ENCODE assay signal across 1 cellular context in the genomic region with DNA sequence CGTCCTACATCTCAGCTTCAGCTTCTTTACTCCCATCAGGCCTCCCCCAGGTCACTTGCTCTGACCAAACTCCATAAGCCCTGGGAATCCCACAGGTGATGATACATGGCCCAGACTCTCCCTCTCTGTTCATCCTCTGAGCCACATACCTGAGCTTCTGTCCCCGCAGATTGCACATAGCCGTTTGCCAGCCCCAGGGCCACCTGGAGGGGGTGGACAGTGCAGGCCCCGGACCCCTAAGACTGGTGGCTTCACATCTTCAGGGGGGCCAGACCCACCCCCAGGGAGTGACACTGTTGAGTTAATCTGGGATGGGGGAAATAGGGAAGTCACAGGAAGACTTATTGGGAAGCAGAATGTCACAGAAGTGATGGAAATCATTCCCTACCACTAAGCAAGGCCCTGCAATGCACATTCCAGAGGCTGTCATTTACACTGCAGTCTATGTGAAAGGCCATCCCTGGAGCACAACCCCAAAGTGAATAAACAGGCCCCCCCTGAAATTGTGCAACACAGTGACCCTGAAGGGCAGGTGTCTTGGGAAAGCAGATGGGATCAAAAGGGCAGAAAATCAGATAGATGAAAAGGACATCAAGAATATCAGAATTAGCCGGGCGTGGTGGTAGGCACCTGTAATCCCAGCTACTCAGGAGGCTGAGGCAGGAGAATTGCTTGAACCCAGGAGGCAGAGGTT.
TF ChIP-seq lines count a peak whose summit lies in the region.

No MANE protein-coding gene starts in this region.

TF ChIP-seq in HepG2, 621 proteins besides CTCF, POLR2A, EP300 and RAD21 (continued from another document and continues in another):
- TF ChIP-seq, protein P1, sequence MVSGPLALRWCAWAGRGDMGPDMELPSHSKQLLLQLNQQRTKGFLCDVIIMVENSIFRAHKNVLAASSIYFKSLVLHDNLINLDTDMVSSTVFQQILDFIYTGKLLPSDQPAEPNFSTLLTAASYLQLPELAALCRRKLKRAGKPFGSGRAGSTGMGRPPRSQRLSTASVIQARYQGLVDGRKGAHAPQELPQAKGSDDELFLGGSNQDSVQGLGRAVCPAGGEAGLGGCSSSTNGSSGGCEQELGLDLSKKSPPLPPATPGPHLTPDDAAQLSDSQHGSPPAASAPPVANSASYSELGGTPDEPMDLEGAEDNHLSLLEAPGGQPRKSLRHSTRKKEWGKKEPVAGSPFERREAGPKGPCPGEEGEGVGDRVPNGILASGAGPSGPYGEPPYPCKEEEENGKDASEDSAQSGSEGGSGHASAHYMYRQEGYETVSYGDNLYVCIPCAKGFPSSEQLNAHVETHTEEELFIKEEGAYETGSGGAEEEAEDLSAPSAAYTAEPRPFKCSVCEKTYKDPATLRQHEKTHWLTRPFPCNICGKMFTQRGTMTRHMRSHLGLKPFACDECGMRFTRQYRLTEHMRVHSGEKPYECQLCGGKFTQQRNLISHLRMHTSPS (CRISPR knock-in tag; IDR thresholded peaks at IDR 0.05; ENCODE audit: low read depth), result peak; percentile 30; the same call in 1 of the 2 replicates
- TF ChIP-seq, protein P2, sequence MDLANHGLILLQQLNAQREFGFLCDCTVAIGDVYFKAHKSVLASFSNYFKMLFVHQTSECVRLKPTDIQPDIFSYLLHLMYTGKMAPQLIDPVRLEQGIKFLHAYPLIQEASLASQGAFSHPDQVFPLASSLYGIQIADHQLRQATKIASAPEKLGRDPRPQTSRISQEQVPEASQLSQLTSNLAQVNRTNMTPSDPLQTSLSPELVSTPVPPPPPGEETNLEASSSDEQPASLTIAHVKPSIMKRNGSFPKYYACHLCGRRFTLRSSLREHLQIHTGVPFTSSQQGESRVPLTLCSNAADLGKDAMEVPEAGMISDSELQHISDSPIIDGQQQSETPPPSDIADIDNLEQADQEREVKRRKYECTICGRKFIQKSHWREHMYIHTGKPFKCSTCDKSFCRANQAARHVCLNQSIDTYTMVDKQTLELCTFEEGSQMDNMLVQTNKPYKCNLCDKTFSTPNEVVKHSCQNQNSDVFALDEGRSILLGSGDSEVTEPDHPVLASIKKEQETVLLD (CRISPR knock-in tag; IDR thresholded peaks at IDR 0.05; ENCODE audit: low read depth), result peak; percentile 87
- TF ChIP-seq ZNF572 (CRISPR knock-in tag; IDR thresholded peaks at IDR 0.05) (no peak), ZIK1 (CRISPR knock-in tag; IDR thresholded peaks at IDR 0.05; ENCODE audit: borderline replicate concordance, low read depth) (0 out of 2 replicates have a peak, but pooled peaks have one; percentile 42), ZNF567 (CRISPR knock-in tag; IDR thresholded peaks at IDR 0.05; ENCODE audit: borderline replicate concordance) (no peak), PHF8 (CRISPR knock-in tag; IDR thresholded peaks at IDR 0.05) (peak; percentile 52), ZNF703 (CRISPR knock-in tag; IDR thresholded peaks at IDR 0.05; ENCODE audit: borderline replicate concordance) (no peak; the same call in 1 of the 2 replicates), SP1 (IDR thresholded peaks at IDR 0.05) (no peak), SP1 (CRISPR knock-in tag; IDR thresholded peaks at IDR 0.05) (no peak; the same call in 1 of the 2 replicates), ZFP36 (IDR thresholded peaks at IDR 0.05; ENCODE audit: borderline replicate concordance, low read depth, low read length, partially characterized antibody) (no peak), TBX2 (CRISPR knock-in tag; IDR thresholded peaks at IDR 0.05; ENCODE audit: borderline replicate concordance) (peak; percentile 84; the same call in 1 of the 2 replicates), ZSCAN29 (CRISPR knock-in tag; conservative IDR thresholded peaks at IDR 0.05) (peak; percentile 77; the same call in 1 of the 2 replicates), ZNF7 (CRISPR knock-in tag; IDR thresholded peaks at IDR 0.05) (no peak), PCBP2 (optimal IDR thresholded peaks at IDR 0.05; ENCODE audit: low read depth, low read length, poor library complexity, severe bottlenecking) (no peak), RNF2 (conservative IDR thresholded peaks at IDR 0.05; ENCODE audit: low read depth) (no peak), ZBTB21 (CRISPR knock-in tag; IDR thresholded peaks at IDR 0.05) (no peak), ATF7 (IDR thresholded peaks at IDR 0.05) (no peak), ATF7 (CRISPR knock-in tag; IDR thresholded peaks at IDR 0.05) (peak; percentile 51; the same call in 1 of the 2 replicates), ZNF556 (CRISPR knock-in tag; IDR thresholded peaks at IDR 0.05; ENCODE audit: borderline replicate concordance) (peak; percentile 80; the same call in 1 of the 2 replicates), ZBTB7B (CRISPR knock-in tag; IDR thresholded peaks at IDR 0.05) (peak; percentile 93), ZNF615 (CRISPR knock-in tag; IDR thresholded peaks at IDR 0.05; ENCODE audit: borderline replicate concordance) (no peak), ZNF891 (CRISPR knock-in tag; IDR thresholded peaks at IDR 0.05) (no peak), TBX3 (IDR thresholded peaks at IDR 0.05; ENCODE audit: borderline replicate concordance) (peak; percentile 65; the same call in 1 of the 2 replicates), RARA (CRISPR knock-in tag; IDR thresholded peaks at IDR 0.05) (peak; percentile 100), ZNF614 (CRISPR knock-in tag; IDR thresholded peaks at IDR 0.05; ENCODE audit: borderline replicate concordance) (peak; percentile 96; the same call in 1 of the 2 replicates), KLF11 (CRISPR knock-in tag; IDR thresholded peaks at IDR 0.05) (peak; percentile 95; the same call in 1 of the 2 replicates), PPARG (CRISPR knock-in tag; conservative IDR thresholded peaks at IDR 0.05) (peak; percentile 98), PRPF4 (IDR thresholded peaks at IDR 0.05; ENCODE audit: low read depth, low read length, poor library complexity, severe bottlenecking) (no peak), EZH2 (conservative IDR thresholded peaks at IDR 0.05; ENCODE audit: low read depth, low read length) (no peak), ZNF607 (CRISPR knock-in tag; IDR thresholded peaks at IDR 0.05; ENCODE audit: borderline replicate concordance) (0 out of 2 replicates have a peak, but pooled peaks have one; percentile 51), SOX13 (IDR thresholded peaks at IDR 0.05) (peak; percentile 73), SOX13 (CRISPR knock-in tag; conservative IDR thresholded peaks at IDR 0.05 in 1 of 2, IDR thresholded peaks at IDR 0.05 in 1 of 2) (peak in 1 of 2 experiments; percentile 86; a peak in 2 of 4 replicates), IRX3 (CRISPR knock-in tag; IDR thresholded peaks at IDR 0.05; ENCODE audit: borderline replicate concordance, low read depth) (no peak), TMF1 (CRISPR knock-in tag; IDR thresholded peaks at IDR 0.05; ENCODE audit: low read depth) (no peak), ZNF383 (CRISPR knock-in tag; IDR thresholded peaks at IDR 0.05; ENCODE audit: borderline replicate concordance) (no peak), FOXA3 (CRISPR knock-in tag; IDR thresholded peaks at IDR 0.05) (peak; percentile 97), ZNF232 (CRISPR knock-in tag; IDR thresholded peaks at IDR 0.05; ENCODE audit: borderline replicate concordance) (no peak; the same call in 1 of the 2 replicates), BORCS8-MEF2B (CRISPR knock-in tag; IDR thresholded peaks at IDR 0.05) (peak; percentile 43; the same call in 1 of the 2 replicates), MYNN (CRISPR knock-in tag; IDR thresholded peaks at IDR 0.05; ENCODE audit: low read depth) (0 out of 2 replicates have a peak, but pooled peaks have one; percentile 44), HNRNPK (IDR thresholded peaks at IDR 0.05; ENCODE audit: low read depth, low read length, poor library complexity, severe bottlenecking) (no peak), ZNF530 (CRISPR knock-in tag; IDR thresholded peaks at IDR 0.05; ENCODE audit: low read depth) (no peak)
- TF ChIP-seq, protein P3, sequence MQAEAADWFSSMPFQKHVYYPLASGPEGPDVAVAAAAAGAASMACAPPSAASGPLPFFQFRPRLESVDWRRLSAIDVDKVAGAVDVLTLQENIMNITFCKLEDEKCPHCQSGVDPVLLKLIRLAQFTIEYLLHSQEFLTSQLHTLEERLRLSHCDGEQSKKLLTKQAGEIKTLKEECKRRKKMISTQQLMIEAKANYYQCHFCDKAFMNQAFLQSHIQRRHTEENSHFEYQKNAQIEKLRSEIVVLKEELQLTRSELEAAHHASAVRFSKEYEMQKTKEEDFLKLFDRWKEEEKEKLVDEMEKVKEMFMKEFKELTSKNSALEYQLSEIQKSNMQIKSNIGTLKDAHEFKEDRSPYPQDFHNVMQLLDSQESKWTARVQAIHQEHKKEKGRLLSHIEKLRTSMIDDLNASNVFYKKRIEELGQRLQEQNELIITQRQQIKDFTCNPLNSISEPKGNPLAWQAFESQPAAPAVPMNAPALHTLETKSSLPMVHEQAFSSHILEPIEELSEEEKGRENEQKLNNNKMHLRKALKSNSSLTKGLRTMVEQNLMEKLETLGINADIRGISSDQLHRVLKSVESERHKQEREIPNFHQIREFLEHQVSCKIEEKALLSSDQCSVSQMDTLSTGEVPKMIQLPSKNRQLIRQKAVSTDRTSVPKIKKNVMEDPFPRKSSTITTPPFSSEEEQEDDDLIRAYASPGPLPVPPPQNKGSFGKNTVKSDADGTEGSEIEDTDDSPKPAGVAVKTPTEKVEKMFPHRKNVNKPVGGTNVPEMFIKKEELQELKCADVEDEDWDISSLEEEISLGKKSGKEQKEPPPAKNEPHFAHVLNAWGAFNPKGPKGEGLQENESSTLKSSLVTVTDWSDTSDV (CRISPR knock-in tag; IDR thresholded peaks at IDR 0.05), result no peak
- TF ChIP-seq, protein P4, sequence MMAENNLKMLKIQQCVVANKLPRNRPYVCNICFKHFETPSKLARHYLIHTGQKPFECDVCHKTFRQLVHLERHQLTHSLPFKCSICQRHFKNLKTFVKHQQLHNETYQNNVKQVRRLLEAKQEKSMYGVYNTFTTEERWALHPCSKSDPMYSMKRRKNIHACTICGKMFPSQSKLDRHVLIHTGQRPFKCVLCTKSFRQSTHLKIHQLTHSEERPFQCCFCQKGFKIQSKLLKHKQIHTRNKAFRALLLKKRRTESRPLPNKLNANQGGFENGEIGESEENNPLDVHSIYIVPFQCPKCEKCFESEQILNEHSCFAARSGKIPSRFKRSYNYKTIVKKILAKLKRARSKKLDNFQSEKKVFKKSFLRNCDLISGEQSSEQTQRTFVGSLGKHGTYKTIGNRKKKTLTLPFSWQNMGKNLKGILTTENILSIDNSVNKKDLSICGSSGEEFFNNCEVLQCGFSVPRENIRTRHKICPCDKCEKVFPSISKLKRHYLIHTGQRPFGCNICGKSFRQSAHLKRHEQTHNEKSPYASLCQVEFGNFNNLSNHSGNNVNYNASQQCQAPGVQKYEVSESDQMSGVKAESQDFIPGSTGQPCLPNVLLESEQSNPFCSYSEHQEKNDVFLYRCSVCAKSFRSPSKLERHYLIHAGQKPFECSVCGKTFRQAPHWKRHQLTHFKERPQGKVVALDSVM (CRISPR knock-in tag; IDR thresholded peaks at IDR 0.05), result peak; percentile 51; the same call in 1 of the 2 replicates
- TF ChIP-seq, protein P5, sequence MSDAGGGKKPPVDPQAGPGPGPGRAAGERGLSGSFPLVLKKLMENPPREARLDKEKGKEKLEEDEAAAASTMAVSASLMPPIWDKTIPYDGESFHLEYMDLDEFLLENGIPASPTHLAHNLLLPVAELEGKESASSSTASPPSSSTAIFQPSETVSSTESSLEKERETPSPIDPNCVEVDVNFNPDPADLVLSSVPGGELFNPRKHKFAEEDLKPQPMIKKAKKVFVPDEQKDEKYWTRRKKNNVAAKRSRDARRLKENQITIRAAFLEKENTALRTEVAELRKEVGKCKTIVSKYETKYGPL (CRISPR knock-in tag; IDR thresholded peaks at IDR 0.05), result 0 out of 2 replicates have a peak, but pooled peaks have one; percentile 40
- TF ChIP-seq, protein P6, sequence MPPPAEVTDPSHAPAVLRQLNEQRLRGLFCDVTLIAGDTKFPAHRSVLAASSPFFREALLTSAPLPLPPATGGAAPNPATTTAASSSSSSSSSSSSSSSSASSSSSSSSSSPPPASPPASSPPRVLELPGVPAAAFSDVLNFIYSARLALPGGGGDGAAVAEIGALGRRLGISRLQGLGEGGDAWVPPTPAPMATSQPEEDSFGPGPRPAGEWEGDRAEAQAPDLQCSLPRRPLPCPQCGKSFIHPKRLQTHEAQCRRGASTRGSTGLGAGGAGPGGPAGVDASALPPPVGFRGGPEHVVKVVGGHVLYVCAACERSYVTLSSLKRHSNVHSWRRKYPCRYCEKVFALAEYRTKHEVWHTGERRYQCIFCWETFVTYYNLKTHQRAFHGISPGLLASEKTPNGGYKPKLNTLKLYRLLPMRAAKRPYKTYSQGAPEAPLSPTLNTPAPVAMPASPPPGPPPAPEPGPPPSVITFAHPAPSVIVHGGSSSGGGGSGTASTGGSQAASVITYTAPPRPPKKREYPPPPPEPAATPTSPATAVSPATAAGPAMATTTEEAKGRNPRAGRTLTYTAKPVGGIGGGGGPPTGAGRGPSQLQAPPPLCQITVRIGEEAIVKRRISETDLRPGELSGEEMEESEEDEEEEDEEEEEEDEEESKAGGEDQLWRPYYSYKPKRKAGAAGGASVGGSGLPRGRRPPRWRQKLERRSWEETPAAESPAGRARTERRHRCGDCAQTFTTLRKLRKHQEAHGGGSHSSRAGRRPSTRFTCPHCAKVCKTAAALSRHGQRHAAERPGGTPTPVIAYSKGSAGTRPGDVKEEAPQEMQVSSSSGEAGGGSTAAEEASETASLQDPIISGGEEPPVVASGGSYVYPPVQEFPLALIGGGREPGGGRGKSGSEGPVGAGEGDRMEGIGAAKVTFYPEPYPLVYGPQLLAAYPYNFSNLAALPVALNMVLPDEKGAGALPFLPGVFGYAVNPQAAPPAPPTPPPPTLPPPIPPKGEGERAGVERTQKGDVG (CRISPR knock-in tag; IDR thresholded peaks at IDR 0.05; ENCODE audit: borderline replicate concordance), result 0 out of 2 replicates have a peak, but pooled peaks have one; percentile 9
- TF ChIP-seq, protein P7, sequence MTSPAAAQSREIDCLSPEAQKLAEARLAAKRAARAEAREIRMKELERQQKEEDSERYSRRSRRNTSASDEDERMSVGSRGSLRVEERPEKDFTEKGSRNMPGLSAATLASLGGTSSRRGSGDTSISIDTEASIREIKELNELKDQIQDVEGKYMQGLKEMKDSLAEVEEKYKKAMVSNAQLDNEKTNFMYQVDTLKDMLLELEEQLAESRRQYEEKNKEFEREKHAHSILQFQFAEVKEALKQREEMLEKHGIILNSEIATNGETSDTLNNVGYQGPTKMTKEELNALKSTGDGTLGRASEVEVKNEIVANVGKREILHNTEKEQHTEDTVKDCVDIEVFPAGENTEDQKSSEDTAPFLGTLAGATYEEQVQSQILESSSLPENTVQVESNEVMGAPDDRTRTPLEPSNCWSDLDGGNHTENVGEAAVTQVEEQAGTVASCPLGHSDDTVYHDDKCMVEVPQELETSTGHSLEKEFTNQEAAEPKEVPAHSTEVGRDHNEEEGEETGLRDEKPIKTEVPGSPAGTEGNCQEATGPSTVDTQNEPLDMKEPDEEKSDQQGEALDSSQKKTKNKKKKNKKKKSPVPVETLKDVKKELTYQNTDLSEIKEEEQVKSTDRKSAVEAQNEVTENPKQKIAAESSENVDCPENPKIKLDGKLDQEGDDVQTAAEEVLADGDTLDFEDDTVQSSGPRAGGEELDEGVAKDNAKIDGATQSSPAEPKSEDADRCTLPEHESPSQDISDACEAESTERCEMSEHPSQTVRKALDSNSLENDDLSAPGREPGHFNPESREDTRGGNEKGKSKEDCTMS (CRISPR knock-in tag; conservative IDR thresholded peaks at IDR 0.05), result no peak
- TF ChIP-seq, protein P8, sequence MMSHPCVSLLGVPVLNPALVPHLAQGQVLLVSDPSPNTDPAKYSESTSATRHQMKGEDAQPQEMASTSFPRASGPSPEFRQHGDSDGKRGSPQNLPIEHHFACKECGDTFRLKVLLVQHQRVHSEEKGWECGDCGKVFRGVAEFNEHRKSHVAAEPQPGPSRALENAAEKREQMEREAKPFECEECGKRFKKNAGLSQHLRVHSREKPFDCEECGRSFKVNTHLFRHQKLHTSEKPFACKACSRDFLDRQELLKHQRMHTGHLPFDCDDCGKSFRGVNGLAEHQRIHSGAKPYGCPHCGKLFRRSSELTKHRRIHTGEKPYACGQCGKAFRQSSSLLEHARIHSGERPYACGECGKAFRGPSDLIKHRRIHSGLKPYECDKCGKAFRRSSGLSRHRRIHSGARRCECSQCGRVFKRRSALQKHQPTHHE (CRISPR knock-in tag; IDR thresholded peaks at IDR 0.05; ENCODE audit: borderline replicate concordance), result no peak
